1 cellular context compared by ENCODE assay signal in genomic region chr15:88749699-88750098, GRCh38.
TF ChIP-seq lines count a peak whose summit lies in the region.

No MANE protein-coding gene starts in this region.

TF ChIP-seq in K562, 482 proteins besides CTCF, POLR2A, EP300 and RAD21:
- peak; percentile 76; the same call in 1 of the 2 replicates for TF ChIP-seq PHF21A (IDR thresholded peaks at IDR 0.05; ENCODE audit: borderline replicate concordance, low read depth)
- TF ChIP-seq MTF1 (CRISPR knock-in tag; IDR thresholded peaks at IDR 0.05; ENCODE audit: borderline replicate concordance): no peak
